11 cellular contexts compared by ENCODE assay signal in genomic region chr21:46165099-46165498, GRCh38. TPM values are rescaled to one million over a fixed set of nuclear protein-coding genes. Genes with fewer than 3 reads are reported as not detected.
"Had no signal": no experiment of that assay in that cellular context is flagged by ENCODE, and none has a peak within 500 bp of the region (broad histone marks: within the 10 kb centered on the region; RNA-seq: fewer than 3 reads in every experiment).

No MANE protein-coding gene starts in this region.

- H3K4me2 ChIP-seq: GM23338 had no signal

- H3K27ac ChIP-seq: GM23248 had no signal

- H2AFZ ChIP-seq: GM23248, GM23338 had no signal

- H3K9me3 ChIP-seq: HAP-1 had no signal

- DNase-seq: GM23248, GOT3, H7, H9, HCEC 1CT, HFFc6 had no signal

- ATAC-seq: GM23338, HCT116 had no signal

- H3K9ac ChIP-seq: GM23248 had no signal

- H3K4me1 ChIP-seq: HAP-1 had no signal

- FAIRE-seq: H1, H54 had no signal

- H3K4me3 ChIP-seq: GM23248, GM23338, HAP-1 had no signal

- H3K36me3 ChIP-seq: HAP-1 had no signal

RNA-seq across cellular contexts. Expression of gene FTCD, which starts 9.7 kb away (rescaled TPM):
- total RNA-seq: GM23248, H7 had no signal
- polyA plus RNA-seq: GM23248 had no signal
